Comparison of ENCODE assay signal across 8 cellular contexts in genomic region chr11:36376315-36376887, GRCh38.
A peak's percentile ranks its signal among the peaks of the same experiment; 100 is the strongest.
DNase-seq lines count a peak whose midpoint lies in the region; FAIRE-seq lines count a peak whose summit lies in the region.

No MANE protein-coding gene starts in this region.

- H3K4me2 ChIP-seq in BLaER1, result peak overlapping the region; percentile 94

- FAIRE-seq in small intestine (lab: Jason Lieb, UNC), result no peak

- peak overlapping the region; percentile 74 for H3K27ac ChIP-seq in BLaER1
- no peak overlapping the region for H3K27ac ChIP-seq in HUES64 (ENCODE audit: low read depth, low read length)
- peak overlapping the region; percentile 63 for H3K27ac ChIP-seq in small intestine (ENCODE audit: low read depth in 1 of 2, low read length in 1 of 2)

- H3K36me3 ChIP-seq in BLaER1 (peaks cover 16% of the 10 kb centered on the region), HUES64 (ENCODE audit: insufficient read depth, low read length) (no peaks in the 10 kb centered on the region), small intestine (ENCODE audit: control insufficient read depth in 2 of 2, insufficient read depth in 2 of 2, low read length in 2 of 2) (peaks cover 0 to under 1% of the 10 kb centered on the region in 2 donors)

- no peaks in the 10 kb centered on the region for H4K20me1 ChIP-seq in BLaER1

- peak overlapping the region; percentile 84 for H3K4me3 ChIP-seq in BLaER1
- H3K4me3 ChIP-seq in HUES64 (ENCODE audit: low read length), result peak overlapping the region; percentile 83
- H3K4me3 ChIP-seq in small intestine (ENCODE audit: low read depth in 1 of 2, low read length in 2 of 2), result peak overlapping the region; percentile 71 to 88

- H3K27me3 ChIP-seq in BLaER1 (peaks cover 37% of the 10 kb centered on the region), HUES64 (ENCODE audit: insufficient read depth, low read length) (peaks cover 29% of the 10 kb centered on the region), small intestine (ENCODE audit: control insufficient read depth in 2 of 2, insufficient read depth in 2 of 2, low read length in 2 of 2) (no peaks in the 10 kb centered on the region)

- DNase-seq in astrocyte of the hippocampus (ENCODE audit: low read depth, low spot score), result peak; percentile 81
- DNase-seq in iPS-NIHi7 (ENCODE audit: extremely low spot score), result peak; percentile 42
- peak; percentile 26 for DNase-seq in small intestine
- no peak for DNase-seq in NOMO-1 treated with dmso at 0.1 percent for 144 hours (lab: John Stamatoyannopoulos, UW; ENCODE audit: unreplicated experiment)
- DNase-seq in activated CD4-positive, CD25-positive, alpha-beta regulatory T cell (lab: John Stamatoyannopoulos, UW), result no peak
- no peak for DNase-seq in SIG-M5 treated with dmso at 0.1 percent for 504 hours (lab: John Stamatoyannopoulos, UW; ENCODE audit: unreplicated experiment)

- H3K9me3 ChIP-seq in BLaER1 (no peaks in the 10 kb centered on the region), HUES64 (ENCODE audit: insufficient read depth, low read depth, low read length) (no peaks in the 10 kb centered on the region), small intestine (ENCODE audit: control insufficient read depth, low read depth) (no peaks in the 10 kb centered on the region)

- H3K4me1 ChIP-seq in BLaER1, result peaks cover 51% of the 10 kb centered on the region
- H3K4me1 ChIP-seq in HUES64 (ENCODE audit: insufficient read depth, low read length), result peaks cover 11% of the 10 kb centered on the region
- H3K4me1 ChIP-seq in small intestine (ENCODE audit: control insufficient read depth in 2 of 2, insufficient read depth in 1 of 2, low read depth in 1 of 2, low read length in 1 of 2), result peaks cover 4 to 5% of the 10 kb centered on the region in 2 donors

- peak overlapping the region; percentile 81 for H3K9ac ChIP-seq in BLaER1
- H3K9ac ChIP-seq in HUES64 (ENCODE audit: low read depth, low read length), result peak overlapping the region; percentile 51

- under 1% methylated on average over 46 of the region's 46 CpGs for WGBS in HUES64
- 0 to 1% (median 1%) methylated on average over 42 to 46 of the region's 46 CpGs for WGBS in small intestine, 3 donors

Comparison
In these comparisons a context has a peak if more than half of its experiments do, and no peak if none do; other contexts are left out.
1. DNase-seq: peak in astrocyte of the hippocampus (single experiment), iPS-NIHi7 (single experiment) and small intestine (single experiment); none in NOMO-1 treated with dmso at 0.1 percent for 144 hours (single experiment), activated CD4-positive, CD25-positive, alpha-beta regulatory T cell (0 of 4) and SIG-M5 treated with dmso at 0.1 percent for 504 hours (single experiment).
2. Peak in every context shown above with its lines, with median percentiles within 50 percentile points of each other: H3K4me3 ChIP-seq.